In the genomic region with DNA sequence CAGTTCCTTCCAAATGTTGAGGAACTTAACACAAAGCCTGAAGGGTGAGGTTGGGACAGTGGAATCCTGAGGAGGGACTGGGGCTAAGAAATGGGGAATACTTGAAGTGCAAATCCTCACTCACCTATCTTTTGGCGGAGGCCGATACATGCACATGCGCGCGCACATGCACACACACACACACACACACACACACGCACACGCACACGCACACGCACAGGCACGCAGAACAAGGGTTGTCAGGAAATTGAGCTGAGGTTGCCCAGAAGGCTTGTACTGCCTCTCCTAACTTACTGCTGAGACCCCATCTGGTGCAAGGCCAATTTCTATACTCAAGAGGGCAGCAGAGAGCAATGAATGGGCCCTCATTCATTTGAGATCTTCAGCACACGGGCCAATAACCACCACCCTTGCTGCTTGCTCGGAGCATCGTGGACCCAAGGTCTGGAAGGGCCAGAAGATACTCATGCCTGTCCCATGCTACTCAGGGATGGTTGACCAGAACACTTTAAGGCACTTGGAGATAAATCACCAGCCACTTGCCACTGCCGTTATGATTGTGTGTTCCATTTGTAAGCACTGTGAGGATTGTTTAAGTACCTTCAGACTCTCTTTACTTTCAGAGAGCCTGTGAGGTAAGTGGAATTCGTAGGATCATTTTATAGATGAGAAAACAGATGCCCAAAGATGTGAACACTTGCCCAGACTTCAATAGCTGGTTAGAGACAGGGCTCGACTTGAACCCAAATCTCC, we compare ENCODE assay signal across 8 cellular contexts. TPM values are rescaled to one million over a fixed set of nuclear protein-coding genes. Genes with fewer than 3 reads are reported as not detected.
DNase-seq lines count a peak whose midpoint lies in the region; ATAC-seq and FAIRE-seq lines count a peak whose summit lies in the region.

No MANE protein-coding gene starts in this region.

- peak in 12 of 14 donors; percentile 16 to 49 (median 36) for DNase-seq in C1 segment of cervical spinal cord (lab: John Stamatoyannopoulos, UW)
- peak; percentile 64 for DNase-seq in GM19239 (ENCODE audit: insufficient read length, low spot score)
- peak; percentile 83 for DNase-seq in NCI-H460 (ENCODE audit: extremely low read depth, low read depth)
- DNase-seq in activated CD4-positive, CD25-positive, alpha-beta regulatory T cell treated with anti-CD3 and anti-CD28 coated beads, Interleukin-2, amount 50 U/mL, for 16 hours (ENCODE audit: low read depth, low spot score) = peak; percentile 36
- DNase-seq in cerebellar cortex (ENCODE audit: low spot score) = peak; percentile 88
- peak; percentile 66 for DNase-seq in left lobe of liver (ENCODE audit: low spot score)
- DNase-seq in stimulated activated CD4-positive, alpha-beta T cell treated with anti-CD3 and anti-CD28 coated beads, TNF-alpha, amount 100 ng/mL, for 1 hour (ENCODE audit: low read depth in 3 of 3, low spot score in 1 of 3) = peak in 2 of 3 donors; percentile 34 to 37

- FAIRE-seq in GM19239 (lab: Jason Lieb, UNC) = peak; percentile 84

- ATAC-seq in HG03378 (IDR thresholded peaks at IDR 0.05; ENCODE audit: unreplicated experiment) (peak; percentile 91), left lobe of liver (peak; percentile 100)

RNA-seq across cellular contexts. Expression of a gene that starts 21.5 kb away (rescaled TPM):
- 1,343 and 1,385 TPM in 2 replicates for total RNA-seq in NCI-H460 (2014; rRNA removed; shearing (Covaris generic))
- polyA plus RNA-seq in NCI-H460 (2014; cell fraction: nucleus; rRNA removed) = 343 and 462 TPM in 2 replicates
- 140 TPM for total RNA-seq in left lobe of liver

RNA-seq across cellular contexts. Expression of a gene that starts 45.7 kb away (rescaled TPM):
- total RNA-seq in NCI-H460 (2014; rRNA removed; shearing (Covaris generic)) = 30.0 and 31.5 TPM in 2 replicates
- polyA plus RNA-seq in NCI-H460 (2014; cell fraction: nucleus; rRNA removed) = 15.8 and 23.6 TPM in 2 replicates
- 10.6 TPM for total RNA-seq in left lobe of liver

RNA-seq across cellular contexts. Expression of a gene that starts 45.8 kb away (rescaled TPM):
- 36.5 and 41.0 TPM in 2 replicates for total RNA-seq in NCI-H460 (2014; rRNA removed; shearing (Covaris generic))
- 24.1 and 32.6 TPM in 2 replicates for polyA plus RNA-seq in NCI-H460 (2014; cell fraction: nucleus; rRNA removed)
- total RNA-seq in left lobe of liver = 8.6 TPM

Comparison
In these comparisons a context has a peak if more than half of its experiments do, and no peak if none do; other contexts are left out.
1. Peak in every context shown above with its lines: DNase-seq and ATAC-seq.
2. DNase-seq: peak in every context shown above with its lines; median percentile 88 in cerebellar cortex; 83 in NCI-H460; 66 in left lobe of liver; 64 in GM19239; 36 in C1 segment of cervical spinal cord; 36 in activated CD4-positive, CD25-positive, alpha-beta regulatory T cell treated with anti-CD3 and anti-CD28 coated beads, Interleukin-2, amount 50 U/mL, for 16 hours; 36 in stimulated activated CD4-positive, alpha-beta T cell treated with anti-CD3 and anti-CD28 coated beads, TNF-alpha, amount 100 ng/mL, for 1 hour.